10 cellular contexts compared by ENCODE assay signal in the genomic region with DNA sequence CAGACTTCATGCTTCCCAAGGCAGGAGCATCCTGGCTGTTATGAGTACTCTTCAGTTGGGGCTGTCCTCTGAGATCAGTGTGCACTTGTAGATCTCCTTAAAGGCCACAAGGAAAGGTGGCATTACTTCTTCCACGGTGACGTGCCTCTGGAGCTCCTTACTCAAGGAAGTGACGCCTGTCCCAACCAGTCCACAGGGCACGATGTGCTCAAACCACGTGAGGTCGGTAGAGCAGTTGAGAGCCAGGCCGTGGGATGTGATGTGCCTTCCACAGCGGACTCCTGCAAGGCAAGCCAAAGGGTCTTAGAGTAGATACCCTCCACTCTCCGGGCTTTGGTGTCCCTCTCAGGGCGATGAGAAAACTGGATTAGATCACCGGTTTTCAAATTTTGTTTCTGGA. TPM values are rescaled to one million over a fixed set of nuclear protein-coding genes. Genes with fewer than 3 reads are reported as not detected.
A peak's percentile ranks its signal among the peaks of the same experiment; 100 is the strongest.
DNase-seq lines count a peak whose midpoint lies in the region; ATAC-seq, FAIRE-seq and TF ChIP-seq lines count a peak whose summit lies in the region.
"Had no signal": no experiment of that assay in that cellular context is flagged by ENCODE, and none has a peak within 500 bp of the region (broad histone marks: within the 10 kb centered on the region; RNA-seq: fewer than 3 reads in every experiment).

No MANE protein-coding gene starts in this region.

- DNase-seq in CD4-positive, alpha-beta T cell: no peak
- DNase-seq in activated T-helper 1 cell treated with anti-CD3 and anti-CD28 coated beads, Interleukin-12 subunit alpha, Interleukin-12 subunit beta, Interleukin-2, Interleukin-4 antibody, amounts not matched to agents 30 ng/mL and 10 ng/mL and 1 ng/mL, durations not matched to agents 14 hours and 24 hours and 36 hours (ENCODE audit: low spot score): no peak
- DNase-seq in natural killer cell: no peak
- DNase-seq in GM13976 (ENCODE audit: low spot score): no peak
- no peak for DNase-seq in vagina (ENCODE audit: extremely low spot score in 2 of 2)
- DNase-seq in GM19239 (ENCODE audit: insufficient read length, low spot score): no peak
- DNase-seq: central memory CD4-positive, alpha-beta T cell; NCI-H82 had no signal

- peak overlapping the region; percentile 72 for H3K4me3 Mint-ChIP-seq in CD4-positive, alpha-beta T cell
- peak overlapping the region; percentile 83 for H3K4me3 Mint-ChIP-seq in activated T-helper 1 cell treated with anti-CD3 and anti-CD28 coated beads, Interleukin-12 subunit alpha, Interleukin-12 subunit beta, Interleukin-2, Interleukin-4 antibody, amounts not matched to agents 30 ng/mL and 10 ng/mL and 1 ng/mL, durations not matched to agents 14 hours and 24 hours and 36 hours
- peak overlapping the region; percentile 69 for H3K4me3 Mint-ChIP-seq in natural killer cell

- H3K4me1 ChIP-seq in HUES6 (ENCODE audit: control insufficient read depth, insufficient read depth, low read length) (peaks cover 5% of the 10 kb centered on the region), vagina (peaks cover 12% of the 10 kb centered on the region)

- H3K27ac Mint-ChIP-seq in CD4-positive, alpha-beta T cell: peak overlapping the region; percentile 68
- peak overlapping the region; percentile 15 for H3K27ac Mint-ChIP-seq in activated T-helper 1 cell treated with anti-CD3 and anti-CD28 coated beads, Interleukin-12 subunit alpha, Interleukin-12 subunit beta, Interleukin-2, Interleukin-4 antibody, amounts not matched to agents 30 ng/mL and 10 ng/mL and 1 ng/mL, durations not matched to agents 14 hours and 24 hours and 36 hours
- peak overlapping the region; percentile 16 to 53 for H3K27ac Mint-ChIP-seq in natural killer cell

- H3K9ac ChIP-seq in HUES6 (ENCODE audit: low read length): no peak overlapping the region

- H3K27me3 ChIP-seq in CD4-positive, alpha-beta T cell (ENCODE audit: control insufficient read depth, insufficient read depth, low read length): no peaks in the 10 kb centered on the region
- H3K27me3 ChIP-seq in HUES6 (ENCODE audit: control insufficient read depth, insufficient read depth, low read length) (no peaks in the 10 kb centered on the region), vagina (no peaks in the 10 kb centered on the region)

- no peaks in the 10 kb centered on the region for H3K9me3 ChIP-seq in CD4-positive, alpha-beta T cell (ENCODE audit: control insufficient read depth, low read length)
- H3K9me3 ChIP-seq in HUES6 (ENCODE audit: control insufficient read depth, insufficient read depth, low read depth, low read length): peaks cover 5% of the 10 kb centered on the region
- H3K9me3 ChIP-seq in vagina: no peaks in the 10 kb centered on the region

- CTCF ChIA-PET in CD4-positive, alpha-beta T cell (lab: Charles Lee): interaction anchor here (0.7 kb wide), 1 partner anchor 756 kb away, joined by 3 read pairs; no protein-coding TSS in a partner anchor

- FAIRE-seq in GM19239 (lab: Jason Lieb, UNC): no peak

- H3K4me3 ChIP-seq in HUES6 (ENCODE audit: low read depth, low read length) (peak overlapping the region; percentile 21; the same call in 1 of the 2 replicates), vagina (no peak overlapping the region)

- in situ Hi-C loops in GM13976 (cut with MboI; ENCODE audit: low sequenced_read_pairs, unreplicated experiment): no loop called here

- H3K36me3 ChIP-seq in HUES6 (ENCODE audit: control insufficient read depth, insufficient read depth, low read length) (no peaks in the 10 kb centered on the region; the same call in 1 of the 2 replicates), vagina (no peaks in the 10 kb centered on the region)

- no peak overlapping the region for H3K27ac ChIP-seq in CD4-positive, alpha-beta T cell (ENCODE audit: low read depth, low read length)
- H3K27ac ChIP-seq in HUES6 (ENCODE audit: low read depth, low read length) (peak overlapping the region; percentile 56; the same call in 1 of the 2 replicates), vagina (no peak overlapping the region)

- no peak for ATAC-seq in CD4-positive, alpha-beta T cell (ENCODE audit: poor library complexity)
- ATAC-seq in natural killer cell (no peak), HG03097 (IDR thresholded peaks at IDR 0.05; ENCODE audit: low FRiP score, unreplicated experiment) (no peak)

- peaks cover 22% of the 10 kb centered on the region for H3K36me3 Mint-ChIP-seq in CD4-positive, alpha-beta T cell (ENCODE audit: low read depth)
- no peaks in the 10 kb centered on the region for H3K36me3 Mint-ChIP-seq in activated T-helper 1 cell treated with anti-CD3 and anti-CD28 coated beads, Interleukin-12 subunit alpha, Interleukin-12 subunit beta, Interleukin-2, Interleukin-4 antibody, amounts not matched to agents 30 ng/mL and 10 ng/mL and 1 ng/mL, durations not matched to agents 14 hours and 24 hours and 36 hours (ENCODE audit: low read depth)
- H3K36me3 Mint-ChIP-seq in natural killer cell: no peaks in the 10 kb centered on the region

- TF ChIP-seq POLR2A in vagina (IDR thresholded peaks at IDR 0.05): no peak

- no peaks in the 10 kb centered on the region for H3K27me3 Mint-ChIP-seq in CD4-positive, alpha-beta T cell
- H3K27me3 Mint-ChIP-seq in activated T-helper 1 cell treated with anti-CD3 and anti-CD28 coated beads, Interleukin-12 subunit alpha, Interleukin-12 subunit beta, Interleukin-2, Interleukin-4 antibody, amounts not matched to agents 30 ng/mL and 10 ng/mL and 1 ng/mL, durations not matched to agents 14 hours and 24 hours and 36 hours (ENCODE audit: insufficient read depth): peaks cover 2% of the 10 kb centered on the region
- H3K27me3 Mint-ChIP-seq in natural killer cell (ENCODE audit: low read depth in 2 of 2): no peaks in the 10 kb centered on the region

- no peaks in the 10 kb centered on the region for H3K9me3 Mint-ChIP-seq in CD4-positive, alpha-beta T cell
- no peaks in the 10 kb centered on the region for H3K9me3 Mint-ChIP-seq in activated T-helper 1 cell treated with anti-CD3 and anti-CD28 coated beads, Interleukin-12 subunit alpha, Interleukin-12 subunit beta, Interleukin-2, Interleukin-4 antibody, amounts not matched to agents 30 ng/mL and 10 ng/mL and 1 ng/mL, durations not matched to agents 14 hours and 24 hours and 36 hours
- H3K9me3 Mint-ChIP-seq in natural killer cell: peaks cover 0 to 1% of the 10 kb centered on the region in 2 donors

- H3K4me1 Mint-ChIP-seq in CD4-positive, alpha-beta T cell (ENCODE audit: low read depth): peaks cover 41% of the 10 kb centered on the region
- H3K4me1 Mint-ChIP-seq in activated T-helper 1 cell treated with anti-CD3 and anti-CD28 coated beads, Interleukin-12 subunit alpha, Interleukin-12 subunit beta, Interleukin-2, Interleukin-4 antibody, amounts not matched to agents 30 ng/mL and 10 ng/mL and 1 ng/mL, durations not matched to agents 14 hours and 24 hours and 36 hours (ENCODE audit: low read depth): peaks cover 21% of the 10 kb centered on the region
- peaks cover 17% of the 10 kb centered on the region in 2 donors for H3K4me1 Mint-ChIP-seq in natural killer cell

- POLR2A ChIA-PET in CD4-positive, alpha-beta T cell (lab: Charles Lee): interaction anchor here (0.6 to 2.9 kb wide), 4 partner anchors 14 to 308 kb away, joined by 3 to 48 read pairs (median 6); a partner anchor contains a TSS

- intact Hi-C loops in CD4-positive, alpha-beta T cell (cut with DNase I, micrococcal nuclease): loop anchor here (2.0 to 10.0 kb wide), 9 partner anchors 95 to 903 kb away; a partner anchor contains a TSS
- intact Hi-C loops in activated T-helper 1 cell treated with anti-CD3 and anti-CD28 coated beads, Interleukin-12 subunit alpha, Interleukin-12 subunit beta, Interleukin-2, Interleukin-4 antibody, amounts not matched to agents 30 ng/mL and 10 ng/mL and 1 ng/mL, durations not matched to agents 14 hours and 24 hours and 36 hours (cut with micrococcal nuclease): loop anchor here (2.0 to 5.0 kb wide), 5 partner anchors 39 to 895 kb away; a partner anchor contains a TSS
- intact Hi-C loops in natural killer cell (cut with micrococcal nuclease): loop anchor here (5.0 kb wide), 1 partner anchor 1325 kb away; a partner anchor contains a TSS
- intact Hi-C loops in vagina (cut with DNase I): no loop called here

- no peak for TF ChIP-seq CTCF in CD4-positive, alpha-beta T cell (IDR thresholded peaks at IDR 0.05)
- TF ChIP-seq CTCF in natural killer cell (IDR thresholded peaks at IDR 0.05): no peak
- no peak for TF ChIP-seq CTCF in GM13976 (IDR thresholded peaks at IDR 0.05; ENCODE audit: borderline replicate concordance, control extremely low read depth, extremely low read depth, insufficient read depth, missing control alignments)
- no peak for TF ChIP-seq CTCF in vagina (IDR thresholded peaks at IDR 0.05)

RNA-seq across cellular contexts. Expression of a gene that starts 1.4 kb away (rescaled TPM):
- 10 to 100 TPM; 10.7 to 10.9 TPM for total RNA-seq in CD4-positive, alpha-beta T cell
- 2.7 and 3.4 TPM in 2 replicates for total RNA-seq in activated T-helper 1 cell treated with anti-CD3 and anti-CD28 coated beads, Interleukin-12 subunit alpha, Interleukin-12 subunit beta, Interleukin-2, Interleukin-4 antibody, amounts not matched to agents 30 ng/mL and 10 ng/mL and 1 ng/mL, durations not matched to agents 14 hours and 24 hours and 36 hours
- total RNA-seq in natural killer cell (1 to 10 TPM in 2 of 3 donors, under 1 TPM in 1; 0.99 to 4.1 (median 3.1) TPM), vagina (3.9 TPM)

RNA-seq across cellular contexts. Expression of a gene that starts 24.7 kb away (rescaled TPM):
- under 1 TPM; 0.08 to 0.22 TPM for total RNA-seq in CD4-positive, alpha-beta T cell
- total RNA-seq in activated T-helper 1 cell treated with anti-CD3 and anti-CD28 coated beads, Interleukin-12 subunit alpha, Interleukin-12 subunit beta, Interleukin-2, Interleukin-4 antibody, amounts not matched to agents 30 ng/mL and 10 ng/mL and 1 ng/mL, durations not matched to agents 14 hours and 24 hours and 36 hours: not detected in 2 replicates
- total RNA-seq in natural killer cell (1 to 10 TPM in 2 of 3 donors, under 1 TPM in 1; 0.82 to 3.6 (median 1.3) TPM), vagina (5.2 TPM)

Comparison
In these comparisons a context has a peak if more than half of its experiments do, and no peak if none do; other contexts are left out.
1. H3K27ac Mint-ChIP-seq: peak in every context shown above with its lines; median percentile 68 in CD4-positive, alpha-beta T cell; 34 in natural killer cell; 15 in activated T-helper 1 cell treated with anti-CD3 and anti-CD28 coated beads, Interleukin-12 subunit alpha, Interleukin-12 subunit beta, Interleukin-2, Interleukin-4 antibody, amounts not matched to agents 30 ng/mL and 10 ng/mL and 1 ng/mL, durations not matched to agents 14 hours and 24 hours and 36 hours.